1 cellular context compared by ENCODE assay signal in the genomic region with DNA sequence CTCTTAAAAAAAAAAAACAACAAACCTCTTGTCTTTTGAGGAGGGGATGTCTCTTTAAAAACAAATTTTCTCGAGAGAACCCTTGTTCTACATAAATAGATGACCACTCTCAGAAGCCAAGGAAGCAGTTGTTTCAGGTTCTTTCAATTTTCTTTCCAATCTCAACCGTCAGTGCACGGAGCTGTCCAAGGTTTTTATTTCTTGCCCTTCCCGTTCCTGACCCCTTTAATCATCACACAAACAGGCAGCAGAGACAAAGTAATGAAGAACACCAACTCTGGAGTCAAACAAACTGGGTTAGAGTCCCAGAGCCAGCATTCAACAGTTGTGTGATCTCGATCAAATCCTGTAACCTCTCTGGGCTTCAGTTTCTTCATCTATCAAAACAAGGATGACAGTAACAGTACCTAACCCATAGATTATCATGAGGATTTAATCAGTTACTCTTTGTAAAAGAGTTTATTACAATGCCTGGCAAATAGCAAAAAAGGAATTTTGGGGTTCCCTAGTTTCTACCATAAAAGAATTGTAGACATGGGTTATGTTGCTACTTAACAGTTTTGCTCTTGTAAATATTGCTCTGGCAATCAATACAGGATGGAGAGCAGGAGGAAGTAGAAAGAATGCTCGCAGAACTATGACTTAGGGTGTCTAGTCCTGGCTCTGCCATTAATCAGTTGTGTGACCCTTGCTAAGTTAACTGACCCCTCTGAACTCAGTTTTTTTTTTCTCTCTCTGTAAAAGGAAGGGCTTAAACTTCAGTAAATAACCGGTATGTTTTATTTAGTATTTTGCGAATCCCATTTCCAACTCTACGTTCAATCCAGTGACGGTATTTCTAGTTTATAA.
TF ChIP-seq lines count a peak whose summit lies in the region.

No MANE protein-coding gene starts in this region.

TF ChIP-seq in HEK293, 187 proteins besides CTCF, POLR2A, EP300 and RAD21 (continued from another document):
- TF ChIP-seq GLI2 (tag by site-specific recombination; IDR thresholded peaks at IDR 0.05; ENCODE audit: borderline replicate concordance, low read depth) (no peak), GFI1B (tag by site-specific recombination; IDR thresholded peaks at IDR 0.05) (no peak), ZNF174 (tag by site-specific recombination; IDR thresholded peaks at IDR 0.05) (no peak), KLF10 (tag by site-specific recombination; IDR thresholded peaks at IDR 0.05) (no peak), GLI4 (tag by site-specific recombination; IDR thresholded peaks at IDR 0.05) (no peak), ZIC2 (tag by site-specific recombination; IDR thresholded peaks at IDR 0.05) (no peak), TRIM28 (IDR thresholded peaks at IDR 0.05; ENCODE audit: borderline replicate concordance, low read length) (no peak), ZNF433 (tag by site-specific recombination; IDR thresholded peaks at IDR 0.05; ENCODE audit: low read depth) (no peak), KLF8 (tag by site-specific recombination; IDR thresholded peaks at IDR 0.05) (no peak), ZBTB17 (tag by site-specific recombination; IDR thresholded peaks at IDR 0.05) (0 out of 2 replicates have a peak, but pooled peaks have one; percentile 11)
- TF ChIP-seq, protein P1, sequence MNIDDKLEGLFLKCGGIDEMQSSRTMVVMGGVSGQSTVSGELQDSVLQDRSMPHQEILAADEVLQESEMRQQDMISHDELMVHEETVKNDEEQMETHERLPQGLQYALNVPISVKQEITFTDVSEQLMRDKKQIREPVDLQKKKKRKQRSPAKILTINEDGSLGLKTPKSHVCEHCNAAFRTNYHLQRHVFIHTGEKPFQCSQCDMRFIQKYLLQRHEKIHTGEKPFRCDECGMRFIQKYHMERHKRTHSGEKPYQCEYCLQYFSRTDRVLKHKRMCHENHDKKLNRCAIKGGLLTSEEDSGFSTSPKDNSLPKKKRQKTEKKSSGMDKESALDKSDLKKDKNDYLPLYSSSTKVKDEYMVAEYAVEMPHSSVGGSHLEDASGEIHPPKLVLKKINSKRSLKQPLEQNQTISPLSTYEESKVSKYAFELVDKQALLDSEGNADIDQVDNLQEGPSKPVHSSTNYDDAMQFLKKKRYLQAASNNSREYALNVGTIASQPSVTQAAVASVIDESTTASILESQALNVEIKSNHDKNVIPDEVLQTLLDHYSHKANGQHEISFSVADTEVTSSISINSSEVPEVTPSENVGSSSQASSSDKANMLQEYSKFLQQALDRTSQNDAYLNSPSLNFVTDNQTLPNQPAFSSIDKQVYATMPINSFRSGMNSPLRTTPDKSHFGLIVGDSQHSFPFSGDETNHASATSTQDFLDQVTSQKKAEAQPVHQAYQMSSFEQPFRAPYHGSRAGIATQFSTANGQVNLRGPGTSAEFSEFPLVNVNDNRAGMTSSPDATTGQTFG (tag by site-specific recombination; IDR thresholded peaks at IDR 0.05; ENCODE audit: borderline replicate concordance) = no peak
